24 cellular contexts compared by ENCODE assay signal in the genomic region with DNA sequence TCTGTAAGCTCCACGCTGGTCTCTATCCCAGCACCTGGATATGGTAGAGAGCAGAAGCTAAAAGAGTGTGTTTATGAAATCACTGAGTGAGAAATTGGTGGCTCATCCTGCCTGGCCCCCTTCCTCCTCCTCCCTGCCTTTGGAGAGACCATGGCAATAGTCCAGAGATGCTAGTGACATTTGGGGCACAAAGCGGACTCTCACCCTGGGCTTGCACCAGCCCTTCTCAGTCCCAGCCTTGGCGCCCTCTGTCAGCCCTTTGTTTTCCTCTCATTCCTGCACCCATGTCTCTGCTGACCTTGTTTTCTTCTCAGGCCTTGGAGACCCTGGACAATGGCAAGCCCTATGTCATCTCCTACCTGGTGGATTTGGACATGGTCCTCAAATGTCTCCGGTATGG. TPM values are rescaled to one million over a fixed set of nuclear protein-coding genes. Genes with fewer than 3 reads are reported as not detected.
"Had no signal": no experiment of that assay in that cellular context is flagged by ENCODE, and none has a peak within 500 bp of the region (broad histone marks: within the 10 kb centered on the region; RNA-seq: fewer than 3 reads in every experiment).

No MANE protein-coding gene starts in this region.

- H3K79me2 ChIP-seq: parathyroid adenoma had no signal

- DNase-seq: effector memory CD8-positive, alpha-beta T cell; head of caudate nucleus; left colon; naive thymus-derived CD4-positive, alpha-beta T cell; nucleus accumbens; retina; spleen; stimulated activated CD4-positive, alpha-beta T cell treated with anti-CD3 and anti-CD28 coated beads, Interleukin-15, amount 100 ng/mL, for 24 hours; stimulated activated CD4-positive, alpha-beta T cell treated with anti-CD3 and anti-CD28 coated beads, Interleukin-1b, Interleukin-23, amount 100 ng/mL, for 48 hours; stimulated activated CD4-positive, alpha-beta T cell treated with anti-CD3 and anti-CD28 coated beads, Interleukin-4, amount 100 ng/mL, for 24 hours; stimulated activated naive CD8-positive, alpha-beta T cell treated with anti-CD3 and anti-CD28 coated beads, Interleukin-15, amount 100 ng/mL, for 72 hours; substantia nigra; trophoblast cell had no signal

- H3K4me2 ChIP-seq: hepatocyte had no signal

- H3K4me3 Mint-ChIP-seq: central memory CD8-positive, alpha-beta T cell; dendritic cell treated with granulocyte-macrophage colony-stimulating factor and Interleukin-4, amounts not matched to agents 40 ng/mL and 50 ng/mL, for 4 days; effector memory CD8-positive, alpha-beta T cell; naive thymus-derived CD4-positive, alpha-beta T cell; neural crest cell; stimulated activated memory B cell treated with anti-CD40 and anti-IgM and Interleukin-4, amounts not matched to agents 10 μg/mL and 1 μg/mL and 100 μg/mL, for 72 hours; stimulated activated naive CD8-positive, alpha-beta T cell treated with anti-CD3 and anti-CD28 coated beads, Interleukin-15, amount 100 ng/mL, for 72 hours had no signal

- H3K9ac ChIP-seq: parathyroid adenoma had no signal

- H3K4me1 ChIP-seq: parathyroid adenoma, prostate gland had no signal

- H3K27me3 Mint-ChIP-seq: central memory CD8-positive, alpha-beta T cell; dendritic cell treated with granulocyte-macrophage colony-stimulating factor and Interleukin-4, amounts not matched to agents 40 ng/mL and 50 ng/mL, for 4 days; effector memory CD8-positive, alpha-beta T cell; naive thymus-derived CD4-positive, alpha-beta T cell; stimulated activated memory B cell treated with anti-CD40 and anti-IgM and Interleukin-4, amounts not matched to agents 10 μg/mL and 1 μg/mL and 100 μg/mL, for 72 hours; stimulated activated naive CD8-positive, alpha-beta T cell treated with anti-CD3 and anti-CD28 coated beads, Interleukin-15, amount 100 ng/mL, for 72 hours had no signal

- H3K9me3 ChIP-seq: prostate gland had no signal

- H3K4me3 ChIP-seq: hepatocyte, prostate gland, spleen had no signal

- H3K27ac Mint-ChIP-seq: dendritic cell treated with granulocyte-macrophage colony-stimulating factor and Interleukin-4, amounts not matched to agents 40 ng/mL and 50 ng/mL, for 4 days; effector memory CD8-positive, alpha-beta T cell; naive thymus-derived CD4-positive, alpha-beta T cell; stimulated activated memory B cell treated with anti-CD40 and anti-IgM and Interleukin-4, amounts not matched to agents 10 μg/mL and 1 μg/mL and 100 μg/mL, for 72 hours; stimulated activated naive CD8-positive, alpha-beta T cell treated with anti-CD3 and anti-CD28 coated beads, Interleukin-15, amount 100 ng/mL, for 72 hours had no signal

- H3K4me1 Mint-ChIP-seq: central memory CD8-positive, alpha-beta T cell; neural crest cell; stimulated activated memory B cell treated with anti-CD40 and anti-IgM and Interleukin-4, amounts not matched to agents 10 μg/mL and 1 μg/mL and 100 μg/mL, for 72 hours; stimulated activated naive CD8-positive, alpha-beta T cell treated with anti-CD3 and anti-CD28 coated beads, Interleukin-15, amount 100 ng/mL, for 72 hours had no signal

- H2AFZ ChIP-seq: hepatocyte, parathyroid adenoma had no signal

- FAIRE-seq: colon, urothelium cell line had no signal

- H3K27ac ChIP-seq: hepatocyte, parathyroid adenoma, prostate gland, spleen had no signal

- ATAC-seq: effector memory CD8-positive, alpha-beta T cell; left colon; naive thymus-derived CD4-positive, alpha-beta T cell; sciatic nerve; stimulated activated memory B cell treated with anti-CD40 and anti-IgM and Interleukin-4, amounts not matched to agents 10 μg/mL and 1 μg/mL and 100 μg/mL, for 72 hours; stimulated activated naive CD8-positive, alpha-beta T cell treated with anti-CD3 and anti-CD28 coated beads, Interleukin-15, amount 100 ng/mL, for 72 hours had no signal

- H3K9me3 Mint-ChIP-seq: central memory CD8-positive, alpha-beta T cell; effector memory CD8-positive, alpha-beta T cell; neural crest cell; stimulated activated naive CD8-positive, alpha-beta T cell treated with anti-CD3 and anti-CD28 coated beads, Interleukin-15, amount 100 ng/mL, for 72 hours had no signal

- H3K27me3 ChIP-seq: hepatocyte, spleen had no signal

RNA-seq across cellular contexts. Expression of a gene that starts 18.2 kb away (rescaled TPM):
- polyA plus RNA-seq: mammary epithelial cell had no signal
